ENCODE assay signal across 9 cellular contexts in genomic region chr19:49029749-49030148, GRCh38. TPM values are rescaled to one million over a fixed set of nuclear protein-coding genes. Genes with fewer than 3 reads are reported as not detected.
"Had no signal": no experiment of that assay in that cellular context is flagged by ENCODE, and none has a peak within 500 bp of the region (broad histone marks: within the 10 kb centered on the region; RNA-seq: fewer than 3 reads in every experiment).

No MANE protein-coding gene starts in this region.

RNA-seq across cellular contexts. Expression of gene CGB2, which starts 1.9 kb away (rescaled TPM):
- total RNA-seq: activated CD4-positive, alpha-beta memory T cell treated with anti-CD3 and anti-CD28 coated beads for 36 hours; activated naive CD4-positive, alpha-beta T cell treated with anti-CD3 and anti-CD28 coated beads, Interleukin-2, amount 50 U/mL, for 72 hours; activated T-cell treated with anti-CD3 and anti-CD28 coated beads, Interleukin-2, amount 50 U/mL, for 4 hours; ascending aorta; breast epithelium; cerebellum; SJSA1; T-helper 17 cell had no signal

RNA-seq across cellular contexts. Expression of gene CGB3, which starts 5.6 kb away (rescaled TPM):
- total RNA-seq: activated CD4-positive, alpha-beta memory T cell treated with anti-CD3 and anti-CD28 coated beads for 36 hours; activated CD4-positive, alpha-beta T cell treated with anti-CD3 and anti-CD28 coated beads, Interleukin-2, amount 10 ng/mL, durations not matched to agents 7 days and 5 days; activated naive CD4-positive, alpha-beta T cell treated with anti-CD3 and anti-CD28 coated beads, Interleukin-2, amount 50 U/mL, for 72 hours; activated T-cell treated with anti-CD3 and anti-CD28 coated beads, Interleukin-2, amount 50 U/mL, for 4 hours; ascending aorta; breast epithelium; cerebellum; SJSA1; T-helper 17 cell had no signal

RNA-seq across cellular contexts. Expression of gene CGB1, which starts 6.9 kb away (rescaled TPM):
- total RNA-seq: activated CD4-positive, alpha-beta memory T cell treated with anti-CD3 and anti-CD28 coated beads for 36 hours; activated CD4-positive, alpha-beta T cell treated with anti-CD3 and anti-CD28 coated beads, Interleukin-2, amount 10 ng/mL, durations not matched to agents 7 days and 5 days; activated naive CD4-positive, alpha-beta T cell treated with anti-CD3 and anti-CD28 coated beads, Interleukin-2, amount 50 U/mL, for 72 hours; activated T-cell treated with anti-CD3 and anti-CD28 coated beads, Interleukin-2, amount 50 U/mL, for 4 hours; ascending aorta; breast epithelium; cerebellum; T-helper 17 cell had no signal

RNA-seq across cellular contexts. Expression of gene LHB, which starts 12.9 kb away (rescaled TPM):
- total RNA-seq: activated CD4-positive, alpha-beta T cell treated with anti-CD3 and anti-CD28 coated beads, Interleukin-2, amount 10 ng/mL, durations not matched to agents 7 days and 5 days; activated naive CD4-positive, alpha-beta T cell treated with anti-CD3 and anti-CD28 coated beads, Interleukin-2, amount 50 U/mL, for 72 hours; activated T-cell treated with anti-CD3 and anti-CD28 coated beads, Interleukin-2, amount 50 U/mL, for 4 hours; ascending aorta; breast epithelium; cerebellum; T-helper 17 cell had no signal

RNA-seq across cellular contexts. Expression of gene CGB5, which starts 13.9 kb away (rescaled TPM):
- total RNA-seq: activated CD4-positive, alpha-beta memory T cell treated with anti-CD3 and anti-CD28 coated beads for 36 hours; activated CD4-positive, alpha-beta T cell treated with anti-CD3 and anti-CD28 coated beads, Interleukin-2, amount 10 ng/mL, durations not matched to agents 7 days and 5 days; activated naive CD4-positive, alpha-beta T cell treated with anti-CD3 and anti-CD28 coated beads, Interleukin-2, amount 50 U/mL, for 72 hours; activated T-cell treated with anti-CD3 and anti-CD28 coated beads, Interleukin-2, amount 50 U/mL, for 4 hours; ascending aorta; breast epithelium; cerebellum; SJSA1; T-helper 17 cell had no signal
